Comparison of ENCODE assay signal across 1 cellular context in the genomic region with DNA sequence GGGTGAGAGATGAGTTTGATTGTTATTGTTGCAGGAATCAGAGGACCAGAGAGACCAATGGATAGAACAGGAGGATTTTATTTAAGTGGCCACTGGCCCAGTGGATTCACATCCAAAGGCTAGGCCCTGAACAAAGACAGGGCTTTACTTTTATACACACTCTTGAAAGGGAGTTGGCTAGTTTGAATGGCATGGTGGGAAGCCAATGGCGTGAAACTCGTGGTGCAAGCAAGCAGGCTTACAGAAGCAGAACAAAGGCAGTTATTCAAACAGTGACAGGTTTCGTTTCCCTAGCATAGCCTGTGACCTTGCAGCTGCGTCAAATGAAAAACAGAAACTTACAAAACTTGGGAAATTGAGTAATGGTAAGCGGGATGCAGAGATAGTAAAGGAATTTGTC.
TF ChIP-seq lines count a peak whose summit lies in the region.

No MANE protein-coding gene starts in this region.

TF ChIP-seq in GM23338, 12 proteins besides CTCF, POLR2A, EP300 and RAD21 (continued from another document):
- TF ChIP-seq, protein P1, sequence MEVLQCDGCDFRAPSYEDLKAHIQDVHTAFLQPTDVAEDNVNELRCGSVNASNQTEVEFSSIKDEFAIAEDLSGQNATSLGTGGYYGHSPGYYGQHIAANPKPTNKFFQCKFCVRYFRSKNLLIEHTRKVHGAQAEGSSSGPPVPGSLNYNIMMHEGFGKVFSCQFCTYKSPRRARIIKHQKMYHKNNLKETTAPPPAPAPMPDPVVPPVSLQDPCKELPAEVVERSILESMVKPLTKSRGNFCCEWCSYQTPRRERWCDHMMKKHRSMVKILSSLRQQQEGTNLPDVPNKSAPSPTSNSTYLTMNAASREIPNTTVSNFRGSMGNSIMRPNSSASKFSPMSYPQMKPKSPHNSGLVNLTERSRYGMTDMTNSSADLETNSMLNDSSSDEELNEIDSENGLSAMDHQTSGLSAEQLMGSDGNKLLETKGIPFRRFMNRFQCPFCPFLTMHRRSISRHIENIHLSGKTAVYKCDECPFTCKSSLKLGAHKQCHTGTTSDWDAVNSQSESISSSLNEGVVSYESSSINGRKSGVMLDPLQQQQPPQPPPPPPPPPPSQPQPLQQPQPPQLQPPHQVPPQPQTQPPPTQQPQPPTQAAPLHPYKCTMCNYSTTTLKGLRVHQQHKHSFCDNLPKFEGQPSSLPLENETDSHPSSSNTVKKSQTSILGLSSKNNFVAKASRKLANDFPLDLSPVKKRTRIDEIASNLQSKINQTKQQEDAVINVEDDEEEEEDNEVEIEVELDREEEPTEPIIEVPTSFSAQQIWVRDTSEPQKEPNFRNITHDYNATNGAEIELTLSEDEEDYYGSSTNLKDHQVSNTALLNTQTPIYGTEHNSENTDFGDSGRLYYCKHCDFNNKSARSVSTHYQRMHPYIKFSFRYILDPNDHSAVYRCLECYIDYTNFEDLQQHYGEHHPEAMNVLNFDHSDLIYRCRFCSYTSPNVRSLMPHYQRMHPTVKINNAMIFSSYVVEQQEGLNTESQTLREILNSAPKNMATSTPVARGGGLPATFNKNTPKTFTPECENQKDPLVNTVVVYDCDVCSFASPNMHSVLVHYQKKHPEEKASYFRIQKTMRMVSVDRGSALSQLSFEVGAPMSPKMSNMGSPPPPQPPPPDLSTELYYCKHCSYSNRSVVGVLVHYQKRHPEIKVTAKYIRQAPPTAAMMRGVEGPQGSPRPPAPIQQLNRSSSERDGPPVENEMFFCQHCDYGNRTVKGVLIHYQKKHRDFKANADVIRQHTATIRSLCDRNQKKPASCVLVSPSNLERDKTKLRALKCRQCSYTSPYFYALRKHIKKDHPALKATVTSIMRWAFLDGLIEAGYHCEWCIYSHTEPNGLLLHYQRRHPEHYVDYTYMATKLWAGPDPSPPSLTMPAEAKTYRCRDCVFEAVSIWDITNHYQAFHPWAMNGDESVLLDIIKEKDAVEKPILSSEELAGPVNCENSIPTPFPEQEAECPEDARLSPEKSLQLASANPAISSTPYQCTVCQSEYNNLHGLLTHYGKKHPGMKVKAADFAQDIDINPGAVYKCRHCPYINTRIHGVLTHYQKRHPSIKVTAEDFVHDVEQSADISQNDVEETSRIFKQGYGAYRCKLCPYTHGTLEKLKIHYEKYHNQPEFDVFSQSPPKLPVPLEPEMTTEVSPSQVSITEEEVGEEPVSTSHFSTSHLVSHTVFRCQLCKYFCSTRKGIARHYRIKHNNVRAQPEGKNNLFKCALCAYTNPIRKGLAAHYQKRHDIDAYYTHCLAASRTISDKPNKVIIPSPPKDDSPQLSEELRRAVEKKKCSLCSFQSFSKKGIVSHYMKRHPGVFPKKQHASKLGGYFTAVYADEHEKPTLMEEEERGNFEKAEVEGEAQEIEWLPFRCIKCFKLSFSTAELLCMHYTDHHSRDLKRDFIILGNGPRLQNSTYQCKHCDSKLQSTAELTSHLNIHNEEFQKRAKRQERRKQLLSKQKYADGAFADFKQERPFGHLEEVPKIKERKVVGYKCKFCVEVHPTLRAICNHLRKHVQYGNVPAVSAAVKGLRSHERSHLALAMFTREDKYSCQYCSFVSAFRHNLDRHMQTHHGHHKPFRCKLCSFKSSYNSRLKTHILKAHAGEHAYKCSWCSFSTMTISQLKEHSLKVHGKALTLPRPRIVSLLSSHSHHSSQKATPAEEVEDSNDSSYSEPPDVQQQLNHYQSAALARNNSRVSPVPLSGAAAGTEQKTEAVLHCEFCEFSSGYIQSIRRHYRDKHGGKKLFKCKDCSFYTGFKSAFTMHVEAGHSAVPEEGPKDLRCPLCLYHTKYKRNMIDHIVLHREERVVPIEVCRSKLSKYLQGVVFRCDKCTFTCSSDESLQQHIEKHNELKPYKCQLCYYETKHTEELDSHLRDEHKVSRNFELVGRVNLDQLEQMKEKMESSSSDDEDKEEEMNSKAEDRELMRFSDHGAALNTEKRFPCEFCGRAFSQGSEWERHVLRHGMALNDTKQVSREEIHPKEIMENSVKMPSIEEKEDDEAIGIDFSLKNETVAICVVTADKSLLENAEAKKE (CRISPR knock-in tag; IDR thresholded peaks at IDR 0.05), result no peak
TF ChIP-seq in GM23338: peak in this region for 0.
